ENCODE assay signal across 8 cellular contexts in genomic region chr13:99356216-99357089, GRCh38. TPM values are rescaled to one million over a fixed set of nuclear protein-coding genes. Genes with fewer than 3 reads are reported as not detected.
DNase-seq lines count a peak whose midpoint lies in the region; ATAC-seq and TF ChIP-seq lines count a peak whose summit lies in the region.

No MANE protein-coding gene starts in this region.

- peaks cover 41% of the 10 kb centered on the region for H3K4me1 ChIP-seq in KMS-11 (ENCODE audit: low read depth, poor library complexity, severe bottlenecking)
- peaks cover 0 to 7% of the 10 kb centered on the region in 2 donors for H3K4me1 ChIP-seq in right atrium auricular region
- H3K4me1 ChIP-seq in PC-9 (replicated peaks; ENCODE audit: insufficient read depth) = no peaks in the 10 kb centered on the region

- peaks cover 33 to 39% of the 10 kb centered on the region in 2 donors for H3K36me3 Mint-ChIP-seq in activated naive CD4-positive, alpha-beta T cell treated with anti-CD3 and anti-CD28 coated beads, Interleukin-2, amount 50 U/mL, for 72 hours
- peaks cover 42 to 73% of the 10 kb centered on the region in 2 donors for H3K36me3 Mint-ChIP-seq in stimulated activated naive B cell treated with anti-CD40 and anti-IgM and Interleukin-4, amounts not matched to agents 10 μg/mL and 1 μg/mL and 100 μg/mL, for 72 hours

- CTCF ChIA-PET in PC-9 (lab: Charles Lee) = no interaction called here

- H3K4me3 Mint-ChIP-seq in stimulated activated naive B cell treated with anti-CD40 and anti-IgM and Interleukin-4, amounts not matched to agents 10 μg/mL and 1 μg/mL and 100 μg/mL, for 72 hours = peak overlapping the region; percentile 71 to 72

- H3K27me3 ChIP-seq in KMS-11 (ENCODE audit: insufficient read depth, low read depth) = no peaks in the 10 kb centered on the region
- no peaks in the 10 kb centered on the region for H3K27me3 ChIP-seq in right atrium auricular region
- no peaks in the 10 kb centered on the region for H3K27me3 ChIP-seq in PC-9 (ENCODE audit: insufficient read depth, low read depth)

- H3K27ac ChIP-seq in KMS-11 = peak overlapping the region; percentile 83
- peak overlapping the region; percentile 26 to 48 for H3K27ac ChIP-seq in right atrium auricular region
- no peak overlapping the region for H3K27ac ChIP-seq in PC-9

- peak overlapping the region; percentile 42 for H3K4me2 ChIP-seq in KMS-11
- no peak overlapping the region for H3K4me2 ChIP-seq in PC-9

- H3K9ac ChIP-seq in KMS-11 = peak overlapping the region; percentile 56

- H3F3A ChIP-seq in PC-9 (ENCODE audit: insufficient read depth, low read depth) = no peaks in the 10 kb centered on the region; the same call in 1 of the 2 replicates

- DNase-seq in GM04504 (ENCODE audit: low read depth) = peak; percentile 77
- DNase-seq in activated naive CD4-positive, alpha-beta T cell treated with anti-CD3 and anti-CD28 coated beads, Interleukin-2, amount 50 U/mL, for 72 hours (ENCODE audit: low spot score in 2 of 2) = peak; percentile 59 to 64
- no peak for DNase-seq in right atrium auricular region (ENCODE audit: low spot score)
- DNase-seq in stimulated activated naive B cell treated with anti-CD40 and anti-IgM and Interleukin-4, amounts not matched to agents 10 μg/mL and 1 μg/mL and 100 μg/mL, for 72 hours = no peak
- no peak for DNase-seq in NCI-H1417 treated with DMSO at 0.1 percent for 48 hours (lab: John Stamatoyannopoulos, UW)
- DNase-seq in PC-9 = no peak

- no peaks in the 10 kb centered on the region for H3K9me2 ChIP-seq in PC-9 (ENCODE audit: insufficient read depth)

- H3K79me2 ChIP-seq in KMS-11 (ENCODE audit: insufficient read depth, low read depth) (no peaks in the 10 kb centered on the region), PC-9 (ENCODE audit: low read depth) (no peaks in the 10 kb centered on the region)

- H3K4me1 Mint-ChIP-seq in stimulated activated naive B cell treated with anti-CD40 and anti-IgM and Interleukin-4, amounts not matched to agents 10 μg/mL and 1 μg/mL and 100 μg/mL, for 72 hours = peaks cover 73 to 93% of the 10 kb centered on the region in 2 donors

- no peaks in the 10 kb centered on the region for H3K27me3 Mint-ChIP-seq in stimulated activated naive B cell treated with anti-CD40 and anti-IgM and Interleukin-4, amounts not matched to agents 10 μg/mL and 1 μg/mL and 100 μg/mL, for 72 hours

- no peaks in the 10 kb centered on the region for H3K9me3 Mint-ChIP-seq in activated naive CD4-positive, alpha-beta T cell treated with anti-CD3 and anti-CD28 coated beads, Interleukin-2, amount 50 U/mL, for 72 hours
- no peaks in the 10 kb centered on the region for H3K9me3 Mint-ChIP-seq in stimulated activated naive B cell treated with anti-CD40 and anti-IgM and Interleukin-4, amounts not matched to agents 10 μg/mL and 1 μg/mL and 100 μg/mL, for 72 hours

- TF ChIP-seq CTCF in KMS-11 (conservative IDR thresholded peaks at IDR 0.05; ENCODE audit: low read depth, low read length) = no peak
- TF ChIP-seq CTCF in right atrium auricular region (IDR thresholded peaks at IDR 0.05) = no peak
- TF ChIP-seq CTCF in PC-9 (conservative IDR thresholded peaks at IDR 0.05) = no peak

- ATAC-seq in GM21529 (IDR thresholded peaks at IDR 0.05; ENCODE audit: unreplicated experiment) = peak; percentile 66
- peak; percentile 46 to 55 for ATAC-seq in activated naive CD4-positive, alpha-beta T cell treated with anti-CD3 and anti-CD28 coated beads, Interleukin-2, amount 50 U/mL, for 72 hours
- ATAC-seq in stimulated activated naive B cell treated with anti-CD40 and anti-IgM and Interleukin-4, amounts not matched to agents 10 μg/mL and 1 μg/mL and 100 μg/mL, for 72 hours (replicated peaks) = peak; percentile 46 to 56

- intact Hi-C loops in PC-9 (cut with micrococcal nuclease; ENCODE audit: unreplicated experiment) = no loop called here

- H3K36me3 ChIP-seq in KMS-11 (ENCODE audit: insufficient read depth) (no peaks in the 10 kb centered on the region), right atrium auricular region (peaks cover 20% of the 10 kb centered on the region), PC-9 (ENCODE audit: low read depth) (0 out of 2 replicates have a peak, but pooled peaks cover 12% of the 10 kb centered on the region)

- H4K20me1 ChIP-seq in KMS-11 (ENCODE audit: insufficient read depth) (no peaks in the 10 kb centered on the region), PC-9 (ENCODE audit: insufficient read depth) (peaks cover 2% of the 10 kb centered on the region; the same call in 1 of the 2 replicates)

- H3K27ac Mint-ChIP-seq in activated naive CD4-positive, alpha-beta T cell treated with anti-CD3 and anti-CD28 coated beads, Interleukin-2, amount 50 U/mL, for 72 hours = peak overlapping the region; percentile 98 to 100
- H3K27ac Mint-ChIP-seq in stimulated activated naive B cell treated with anti-CD40 and anti-IgM and Interleukin-4, amounts not matched to agents 10 μg/mL and 1 μg/mL and 100 μg/mL, for 72 hours = peak overlapping the region; percentile 96

- BruUV-seq in PC-9 (replicated peaks; lab: Mats Ljungman, UMichigan) = no TSS peak

- POLR2A ChIA-PET in PC-9 (lab: Charles Lee; ENCODE audit: unreplicated experiment) = interaction anchor here (0.6 kb wide), 1 partner anchor 231 kb away, joined by 5 read pairs; no protein-coding TSS in a partner anchor

- H2AFZ ChIP-seq in KMS-11 (ENCODE audit: low read depth) = no peak overlapping the region
- H2AFZ ChIP-seq in PC-9 = no peak overlapping the region

- H3K9me3 ChIP-seq in right atrium auricular region (no peaks in the 10 kb centered on the region), PC-9 (ENCODE audit: insufficient read depth, low read depth) (no peaks in the 10 kb centered on the region)

- H3K4me3 ChIP-seq in KMS-11 (IDR thresholded peaks at IDR 0.05; ENCODE audit: insufficient read depth, low read depth, low read length) (no peak overlapping the region), right atrium auricular region (peak overlapping the region in 1 of 2 donors; percentile 27), PC-9 (no peak overlapping the region)

RNA-seq across cellular contexts. Expression of gene GPR183, which starts 49.3 kb away (rescaled TPM):
- total RNA-seq in activated naive CD4-positive, alpha-beta T cell treated with anti-CD3 and anti-CD28 coated beads, Interleukin-2, amount 50 U/mL, for 72 hours = 10 to 100 TPM; 55.0 to 55.4 TPM
- 10 to 100 TPM in 1 of 2 donors, 1 to 10 TPM in 1; 7.6 to 13.3 TPM for total RNA-seq in right atrium auricular region
- total RNA-seq in PC-9 (2021) = not detected in 2 replicates

Comparison
In these comparisons a context has a peak if more than half of its experiments do, and no peak if none do; other contexts are left out.
1. DNase-seq: peak in GM04504 (single experiment) and activated naive CD4-positive, alpha-beta T cell treated with anti-CD3 and anti-CD28 coated beads, Interleukin-2, amount 50 U/mL, for 72 hours (2 of 2); none in right atrium auricular region (single experiment), stimulated activated naive B cell treated with anti-CD40 and anti-IgM and Interleukin-4, amounts not matched to agents 10 μg/mL and 1 μg/mL and 100 μg/mL, for 72 hours (single experiment), NCI-H1417 treated with DMSO at 0.1 percent for 48 hours (single experiment) and PC-9 (0 of 2).
2. Peak in every context shown above with its lines, with median percentiles within 50 percentile points of each other: ATAC-seq.